Comparison of ENCODE assay signal across 22 cellular contexts in genomic region chr20:38000293-38000692, GRCh38. TPM values are rescaled to one million over a fixed set of nuclear protein-coding genes. Genes with fewer than 3 reads are reported as not detected.
DNase-seq lines count a peak whose midpoint lies in the region; ATAC-seq and TF ChIP-seq lines count a peak whose summit lies in the region.
"Had no signal": no experiment of that assay in that cellular context is flagged by ENCODE, and none has a peak within 500 bp of the region (broad histone marks: within the 10 kb centered on the region; RNA-seq: fewer than 3 reads in every experiment).

No MANE protein-coding gene starts in this region.

- POLR2A ChIA-PET in naive thymus-derived CD4-positive, alpha-beta T cell (lab: Charles Lee): no interaction called here

- intact Hi-C loops in naive thymus-derived CD4-positive, alpha-beta T cell (cut with micrococcal nuclease): no loop called here

- no peak overlapping the region for H3K4me3 Mint-ChIP-seq in activated T-cell treated with anti-CD3 and anti-CD28 coated beads, Interleukin-2, amount 50 U/mL, for 24 hours
- no peak overlapping the region for H3K4me3 Mint-ChIP-seq in activated T-cell treated with anti-CD3 and anti-CD28 coated beads, Interleukin-2, amount 50 U/mL, for 72 hours
- no peak overlapping the region for H3K4me3 Mint-ChIP-seq in naive thymus-derived CD4-positive, alpha-beta T cell
- H3K4me3 Mint-ChIP-seq: B cell; CD4-positive, alpha-beta T cell; H9 had no signal

- H3K27me3 Mint-ChIP-seq in activated T-cell treated with anti-CD3 and anti-CD28 coated beads, Interleukin-2, amount 50 U/mL, for 24 hours: no peaks in the 10 kb centered on the region
- H3K27me3 Mint-ChIP-seq in activated T-cell treated with anti-CD3 and anti-CD28 coated beads, Interleukin-2, amount 50 U/mL, for 72 hours (ENCODE audit: low read depth): no peaks in the 10 kb centered on the region
- no peaks in the 10 kb centered on the region for H3K27me3 Mint-ChIP-seq in naive thymus-derived CD4-positive, alpha-beta T cell
- H3K27me3 Mint-ChIP-seq: B cell; CD4-positive, alpha-beta T cell had no signal

- H3K4me3 ChIP-seq in naive thymus-derived CD4-positive, alpha-beta T cell (ENCODE audit: low read length): no peak overlapping the region
- H3K4me3 ChIP-seq: Peyer's patch had no signal

- no peaks in the 10 kb centered on the region for H3K27me3 ChIP-seq in naive thymus-derived CD4-positive, alpha-beta T cell (ENCODE audit: control insufficient read depth in 2 of 2, insufficient read depth in 2 of 2, low read length in 2 of 2)
- H3K27me3 ChIP-seq: Peyer's patch had no signal

- peak overlapping the region; percentile 58 for H3K27ac Mint-ChIP-seq in activated T-cell treated with anti-CD3 and anti-CD28 coated beads, Interleukin-2, amount 50 U/mL, for 24 hours
- no peak overlapping the region for H3K27ac Mint-ChIP-seq in activated T-cell treated with anti-CD3 and anti-CD28 coated beads, Interleukin-2, amount 50 U/mL, for 72 hours
- H3K27ac Mint-ChIP-seq in naive thymus-derived CD4-positive, alpha-beta T cell: peak overlapping the region in 1 of 9 donors; percentile 10
- H3K27ac Mint-ChIP-seq: B cell had no signal

- H3K9me3 ChIP-seq in naive thymus-derived CD4-positive, alpha-beta T cell (ENCODE audit: control insufficient read depth in 2 of 3, low read length in 3 of 3): no peaks in the 10 kb centered on the region
- H3K9me3 ChIP-seq: Caco-2, Peyer's patch had no signal

- CTCF ChIA-PET in naive thymus-derived CD4-positive, alpha-beta T cell (lab: Charles Lee): no interaction called here

- H3K4me1 ChIP-seq in naive thymus-derived CD4-positive, alpha-beta T cell (ENCODE audit: control insufficient read depth in 2 of 2, insufficient read depth in 2 of 2, low read length in 2 of 2): no peaks in the 10 kb centered on the region
- H3K4me1 ChIP-seq: Caco-2, Peyer's patch had no signal

- ATAC-seq in activated T-cell treated with anti-CD3 and anti-CD28 coated beads, Interleukin-2, amount 50 U/mL, for 72 hours (replicated peaks in 1 of 2): no peak
- peak; percentile 14 for ATAC-seq in esophagus mucosa
- ATAC-seq in naive thymus-derived CD4-positive, alpha-beta T cell: no peak

- peaks cover 6 to 89% (median 6%) of the 10 kb centered on the region in 3 experiments for H3K36me3 ChIP-seq in naive thymus-derived CD4-positive, alpha-beta T cell (ENCODE audit: control insufficient read depth in 2 of 3, insufficient read depth in 3 of 3, low read length in 3 of 3)

- no peak for DNase-seq in activated T-cell treated with anti-CD3 and anti-CD28 coated beads, Interleukin-2, amount 50 U/mL, for 24 hours
- no peak for DNase-seq in activated T-cell treated with anti-CD3 and anti-CD28 coated beads, Interleukin-2, amount 50 U/mL, for 72 hours
- DNase-seq in substantia nigra (lab: John Stamatoyannopoulos, UW): no peak
- no peak for DNase-seq in GM20000 (ENCODE audit: low spot score)
- no peak for DNase-seq in NCI-H82 treated with DMSO at 0.1 percent for 48 hours (lab: John Stamatoyannopoulos, UW; ENCODE audit: unreplicated experiment)
- no peak for DNase-seq in naive thymus-derived CD4-positive, alpha-beta T cell
- DNase-seq: Caco-2; CD4-positive, alpha-beta T cell; H9; MM.1S; NCI-H1092; NCI-H1436 treated with DMSO at 0.1 percent for 48 hours; NCI-H2029 treated with DMSO at 0.1 percent for 48 hours; NCI-H2171 treated with DMSO at 0.1 percent for 48 hours; NCI-H446; NCI-H526 treated with DMSO at 0.1 percent for 48 hours; Peyer's patch had no signal

- H3K36me3 Mint-ChIP-seq in activated T-cell treated with anti-CD3 and anti-CD28 coated beads, Interleukin-2, amount 50 U/mL, for 24 hours (ENCODE audit: low read depth): peaks cover 100% of the 10 kb centered on the region
- H3K36me3 Mint-ChIP-seq in activated T-cell treated with anti-CD3 and anti-CD28 coated beads, Interleukin-2, amount 50 U/mL, for 72 hours (ENCODE audit: insufficient read depth in 2 of 2): peaks cover 14 to 51% of the 10 kb centered on the region in 2 donors
- H3K36me3 Mint-ChIP-seq in naive thymus-derived CD4-positive, alpha-beta T cell: peaks cover 16 to 75% (median 48%) of the 10 kb centered on the region in 5 donors

- H3K27ac ChIP-seq in angular gyrus (ENCODE audit: low read depth, low read length) (peak overlapping the region; percentile 90), substantia nigra (ENCODE audit: low read depth, low read length, poor library complexity, severe bottlenecking) (peak overlapping the region; percentile 56)
- H3K27ac ChIP-seq in naive thymus-derived CD4-positive, alpha-beta T cell (ENCODE audit: low read depth, low read length): no peak overlapping the region
- H3K27ac ChIP-seq: 22Rv1, HL-60, Peyer's patch had no signal

- H3K4me1 Mint-ChIP-seq in activated T-cell treated with anti-CD3 and anti-CD28 coated beads, Interleukin-2, amount 50 U/mL, for 24 hours (ENCODE audit: low read depth): peaks cover 33% of the 10 kb centered on the region
- H3K4me1 Mint-ChIP-seq in activated T-cell treated with anti-CD3 and anti-CD28 coated beads, Interleukin-2, amount 50 U/mL, for 72 hours (ENCODE audit: low read depth): peaks cover 41% of the 10 kb centered on the region
- H3K4me1 Mint-ChIP-seq in naive thymus-derived CD4-positive, alpha-beta T cell: peaks cover 0 to 26% (median 14%) of the 10 kb centered on the region in 7 donors
- H3K4me1 Mint-ChIP-seq: B cell, H9 had no signal

- TF ChIP-seq CTCF in GM20000 (IDR thresholded peaks at IDR 0.05; ENCODE audit: extremely low read depth, missing control alignments): no peak

- H3K9me3 Mint-ChIP-seq in activated T-cell treated with anti-CD3 and anti-CD28 coated beads, Interleukin-2, amount 50 U/mL, for 24 hours: no peaks in the 10 kb centered on the region
- H3K9me3 Mint-ChIP-seq in activated T-cell treated with anti-CD3 and anti-CD28 coated beads, Interleukin-2, amount 50 U/mL, for 72 hours: no peaks in the 10 kb centered on the region
- no peaks in the 10 kb centered on the region for H3K9me3 Mint-ChIP-seq in naive thymus-derived CD4-positive, alpha-beta T cell
- H3K9me3 Mint-ChIP-seq: CD4-positive, alpha-beta T cell; H9 had no signal

RNA-seq across cellular contexts. Expression of gene TTI1, which starts 33.0 kb away (rescaled TPM):
- total RNA-seq in activated T-cell treated with anti-CD3 and anti-CD28 coated beads, Interleukin-2, amount 50 U/mL, for 72 hours: 10 to 100 TPM; 25.8 to 26.6 TPM
- 8.1 TPM for total RNA-seq in esophagus mucosa
- 10 to 100 TPM; 15.9 to 29.8 (median 25.3) TPM for total RNA-seq in naive thymus-derived CD4-positive, alpha-beta T cell
- polyA plus RNA-seq in naive thymus-derived CD4-positive, alpha-beta T cell: 10 to 100 TPM; 15.0 to 25.0 TPM

RNA-seq across cellular contexts. Expression of gene RPRD1B, which starts 33.3 kb away (rescaled TPM):
- 10 to 100 TPM; 33.3 to 52.3 TPM for total RNA-seq in activated T-cell treated with anti-CD3 and anti-CD28 coated beads, Interleukin-2, amount 50 U/mL, for 72 hours
- total RNA-seq in esophagus mucosa: 24.1 TPM
- total RNA-seq in naive thymus-derived CD4-positive, alpha-beta T cell: 10 to 100 TPM; 43.5 to 49.1 (median 45.5) TPM
- polyA plus RNA-seq in naive thymus-derived CD4-positive, alpha-beta T cell: 1 to 10 TPM; 3.4 to 9.4 TPM
